9 cellular contexts compared by ENCODE assay signal in the genomic region with DNA sequence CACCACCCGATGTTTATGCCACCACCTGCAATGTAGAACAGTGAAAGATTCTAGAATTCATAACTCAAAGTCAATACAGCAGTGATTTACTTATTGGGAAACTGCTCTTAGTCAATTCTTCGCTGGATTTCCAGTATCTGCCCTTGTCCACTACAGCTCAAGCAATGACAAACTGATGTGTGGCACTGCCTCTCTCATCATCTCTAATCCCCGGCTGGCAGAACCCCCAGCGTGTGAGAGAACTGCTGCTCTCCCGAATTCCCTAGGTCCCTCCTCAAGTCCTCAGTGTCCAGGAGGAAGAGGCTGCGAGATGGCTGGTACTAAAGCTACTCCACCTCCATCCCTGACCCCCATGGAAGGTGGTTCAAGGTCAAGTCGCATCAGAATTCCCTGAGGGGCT. TPM values are rescaled to one million over a fixed set of nuclear protein-coding genes. Genes with fewer than 3 reads are reported as not detected.
DNase-seq lines count a peak whose midpoint lies in the region; ATAC-seq, FAIRE-seq and TF ChIP-seq lines count a peak whose summit lies in the region.
"Had no signal": no experiment of that assay in that cellular context is flagged by ENCODE, and none has a peak within 500 bp of the region (broad histone marks: within the 10 kb centered on the region; RNA-seq: fewer than 3 reads in every experiment).

No MANE protein-coding gene starts in this region.

- H3K27ac ChIP-seq in keratinocyte (ENCODE audit: control insufficient read depth, insufficient read depth, low read length) (peak overlapping the region; percentile 77), tibial artery (peak overlapping the region in 1 of 2 donors; percentile 98)

- dilution Hi-C loops in keratinocyte (cut with MboI; ENCODE audit: extremely low pct_ligation_motif_present, low sequenced_read_pairs), result no loop called here

- peaks cover 27% of the 10 kb centered on the region for H3K36me3 Mint-ChIP-seq in activated naive CD4-positive, alpha-beta T cell treated with anti-CD3 and anti-CD28 coated beads, Interleukin-2, amount 10 ng/mL, durations not matched to agents 7 days and 5 days
- peaks cover 41% of the 10 kb centered on the region for H3K36me3 Mint-ChIP-seq in activated CD8-positive, alpha-beta T cell treated with anti-CD3 and anti-CD28 coated beads, Interleukin-2, amount 10 ng/mL, durations not matched to agents 7 days and 5 days (ENCODE audit: low read depth)

- peak overlapping the region; percentile 89 for H3K27ac Mint-ChIP-seq in activated naive CD4-positive, alpha-beta T cell treated with anti-CD3 and anti-CD28 coated beads, Interleukin-2, amount 10 ng/mL, durations not matched to agents 7 days and 5 days
- no peak overlapping the region for H3K27ac Mint-ChIP-seq in activated CD8-positive, alpha-beta T cell treated with anti-CD3 and anti-CD28 coated beads, Interleukin-2, amount 10 ng/mL, durations not matched to agents 7 days and 5 days

- peak overlapping the region; percentile 91 for H3K4me3 Mint-ChIP-seq in activated naive CD4-positive, alpha-beta T cell treated with anti-CD3 and anti-CD28 coated beads, Interleukin-2, amount 10 ng/mL, durations not matched to agents 7 days and 5 days
- H3K4me3 Mint-ChIP-seq in activated CD8-positive, alpha-beta T cell treated with anti-CD3 and anti-CD28 coated beads, Interleukin-2, amount 10 ng/mL, durations not matched to agents 7 days and 5 days, result peak overlapping the region; percentile 91

- ATAC-seq in activated CD8-positive, alpha-beta T cell treated with anti-CD3 and anti-CD28 coated beads, Interleukin-2, amount 10 ng/mL, durations not matched to agents 7 days and 5 days, result no peak
- ATAC-seq in HG03342 (IDR thresholded peaks at IDR 0.05; ENCODE audit: unreplicated experiment) (no peak), HG03095 (IDR thresholded peaks at IDR 0.05; ENCODE audit: unreplicated experiment) (no peak)

- intact Hi-C loops in tibial artery (cut with DNase I; ENCODE audit: low total_unique reads), result loop anchor here (5.0 kb wide), 1 partner anchor 34 kb away; a partner anchor contains a TSS

- peaks cover 60% of the 10 kb centered on the region for H3K4me1 Mint-ChIP-seq in activated naive CD4-positive, alpha-beta T cell treated with anti-CD3 and anti-CD28 coated beads, Interleukin-2, amount 10 ng/mL, durations not matched to agents 7 days and 5 days
- peaks cover 58% of the 10 kb centered on the region for H3K4me1 Mint-ChIP-seq in activated CD8-positive, alpha-beta T cell treated with anti-CD3 and anti-CD28 coated beads, Interleukin-2, amount 10 ng/mL, durations not matched to agents 7 days and 5 days (ENCODE audit: low read depth)

- FAIRE-seq in keratinocyte (lab: Jason Lieb, UNC), result peak; percentile 39

- peak overlapping the region; percentile 98 for H3K4me2 ChIP-seq in keratinocyte (ENCODE audit: control insufficient read depth, extremely low read depth, insufficient read depth, low read depth, low read length)

- no peaks in the 10 kb centered on the region for H3K27me3 Mint-ChIP-seq in activated naive CD4-positive, alpha-beta T cell treated with anti-CD3 and anti-CD28 coated beads, Interleukin-2, amount 10 ng/mL, durations not matched to agents 7 days and 5 days
- H3K27me3 Mint-ChIP-seq in activated CD8-positive, alpha-beta T cell treated with anti-CD3 and anti-CD28 coated beads, Interleukin-2, amount 10 ng/mL, durations not matched to agents 7 days and 5 days (ENCODE audit: low read depth), result no peaks in the 10 kb centered on the region

- CTCF ChIA-PET in activated naive CD4-positive, alpha-beta T cell treated with anti-CD3 and anti-CD28 coated beads, Interleukin-2, amount 10 ng/mL, durations not matched to agents 7 days and 5 days (lab: Charles Lee), result no interaction called here
- CTCF ChIA-PET in activated CD8-positive, alpha-beta T cell treated with anti-CD3 and anti-CD28 coated beads, Interleukin-2, amount 10 ng/mL, durations not matched to agents 7 days and 5 days (lab: Charles Lee), result interaction anchor here (0.8 to 1.1 kb wide), 3 partner anchors 49 to 590 kb away, joined by 3 read pairs; no protein-coding TSS in a partner anchor

- H3K4me1 ChIP-seq in keratinocyte (ENCODE audit: control insufficient read depth, extremely low read depth, insufficient read depth, low read length) (peaks cover 13% of the 10 kb centered on the region), tibial artery (peaks cover 0 to 36% (median 22%) of the 10 kb centered on the region in 4 donors)

- TF ChIP-seq CTCF in keratinocyte (optimal IDR thresholded peaks at IDR 0.05 in 1 of 3, IDR thresholded peaks at IDR 0.05 in 1 of 3, conservative IDR thresholded peaks at IDR 0.05 in 1 of 3; ENCODE audit: extremely low read depth in 1 of 3, insufficient read depth in 2 of 3, low read length in 3 of 3), result no peak
- TF ChIP-seq CTCF in tibial artery (IDR thresholded peaks at IDR 0.05), result no peak

- peaks cover 65% of the 10 kb centered on the region for H3K79me2 ChIP-seq in keratinocyte (ENCODE audit: control insufficient read depth, insufficient read depth, low read length)

- peaks cover 3% of the 10 kb centered on the region for H3K9me1 ChIP-seq in keratinocyte (ENCODE audit: control insufficient read depth, extremely low read depth, insufficient read depth, low read length)

- H3K4me3 ChIP-seq in keratinocyte (ENCODE audit: control insufficient read depth in 2 of 3, extremely low read depth in 1 of 3, insufficient read depth in 2 of 3, low read depth in 1 of 3, low read length in 3 of 3), result peak overlapping the region; percentile 94 to 100 (median 99)
- H3K4me3 ChIP-seq in tibial artery, result peak overlapping the region; percentile 85 to 96

- no peak overlapping the region for H2AFZ ChIP-seq in keratinocyte (ENCODE audit: control insufficient read depth, low read length)

- no peaks in the 10 kb centered on the region for H3K9me3 ChIP-seq in keratinocyte (ENCODE audit: control insufficient read depth, low read depth, low read length)
- no peaks in the 10 kb centered on the region for H3K9me3 ChIP-seq in tibial artery
- H3K9me3 ChIP-seq: neutrophil had no signal

- peaks cover 2 to 6% of the 10 kb centered on the region in 2 experiments for H3K36me3 ChIP-seq in keratinocyte (ENCODE audit: control insufficient read depth in 2 of 2, extremely low read depth in 1 of 2, insufficient read depth in 2 of 2, low read length in 2 of 2)
- peaks cover 0 to 15% (median 0%) of the 10 kb centered on the region in 3 donors for H3K36me3 ChIP-seq in tibial artery
- H3K36me3 ChIP-seq: neutrophil had no signal

- H3K9me3 Mint-ChIP-seq in activated naive CD4-positive, alpha-beta T cell treated with anti-CD3 and anti-CD28 coated beads, Interleukin-2, amount 10 ng/mL, durations not matched to agents 7 days and 5 days, result no peaks in the 10 kb centered on the region
- H3K9me3 Mint-ChIP-seq in activated CD8-positive, alpha-beta T cell treated with anti-CD3 and anti-CD28 coated beads, Interleukin-2, amount 10 ng/mL, durations not matched to agents 7 days and 5 days (ENCODE audit: insufficient read depth), result no peaks in the 10 kb centered on the region

- no peaks in the 10 kb centered on the region for H3K27me3 ChIP-seq in keratinocyte (ENCODE audit: control insufficient read depth, extremely low read depth, insufficient read depth, low read length)
- no peaks in the 10 kb centered on the region for H3K27me3 ChIP-seq in tibial artery
- H3K27me3 ChIP-seq: neutrophil had no signal

- peak overlapping the region; percentile 85 for H3K9ac ChIP-seq in keratinocyte (ENCODE audit: control insufficient read depth, extremely low read depth, insufficient read depth, low read length)

- DNase-seq in activated naive CD4-positive, alpha-beta T cell treated with anti-CD3 and anti-CD28 coated beads, Interleukin-2, amount 10 ng/mL, durations not matched to agents 7 days and 5 days, result no peak
- DNase-seq in activated naive CD4-positive, alpha-beta T cell (lab: John Stamatoyannopoulos, UW), result no peak
- DNase-seq in activated CD8-positive, alpha-beta T cell treated with anti-CD3 and anti-CD28 coated beads, Interleukin-2, amount 10 ng/mL, durations not matched to agents 7 days and 5 days, result no peak
- DNase-seq in keratinocyte (ENCODE audit: low read depth, low spot score) (no peak), tibial artery (no peak), NCI-H187 treated with DMSO at 0.1 percent for 48 hours (lab: John Stamatoyannopoulos, UW) (no peak)

- H4K20me1 ChIP-seq in keratinocyte (ENCODE audit: control insufficient read depth, extremely low read depth, insufficient read depth, low read length), result peaks cover 30% of the 10 kb centered on the region

- POLR2A ChIA-PET in activated CD8-positive, alpha-beta T cell treated with anti-CD3 and anti-CD28 coated beads, Interleukin-2, amount 10 ng/mL, durations not matched to agents 7 days and 5 days (lab: Charles Lee), result interaction anchor here (1.7 kb wide), 1 partner anchor 35 kb away, joined by 4 read pairs; a partner anchor contains a TSS

RNA-seq across cellular contexts. Expression of a gene that starts 1.6 kb away (rescaled TPM):
- total RNA-seq in activated CD8-positive, alpha-beta T cell treated with anti-CD3 and anti-CD28 coated beads, Interleukin-2, amount 10 ng/mL, durations not matched to agents 7 days and 5 days, result 100 to 1,000 TPM; 132 to 136 TPM
- 89.9 to 142 TPM (median 98.4 TPM) in 3 replicates for polyA plus RNA-seq in keratinocyte
- 191 TPM for polyA plus RNA-seq in keratinocyte (2011; ENCODE audit: low read depth)
- 102 and 125 TPM in 2 replicates for polyA plus RNA-seq in keratinocyte (2011; cell fraction: cytosol; rRNA removed)
- 40.2 and 40.7 TPM in 2 replicates for polyA plus RNA-seq in keratinocyte (2011; cell fraction: nucleus; rRNA removed)
- 96.6 and 119 TPM in 2 replicates for polyA plus RNA-seq in keratinocyte (2012; ENCODE audit: low replicate concordance)
- 37.6 to 47.8 TPM (median 38.7 TPM) in 3 replicates for polyA minus RNA-seq in keratinocyte
- polyA minus RNA-seq in keratinocyte (2011; cell fraction: cytosol; rRNA and poly(A)+ RNA removed), result 90.5 TPM
- polyA minus RNA-seq in keratinocyte (2011; cell fraction: nucleus; rRNA and poly(A)+ RNA removed), result 4.9 and 9.6 TPM in 2 replicates

RNA-seq across cellular contexts. Expression of a gene that starts 22.3 kb away (rescaled TPM):
- total RNA-seq in activated CD8-positive, alpha-beta T cell treated with anti-CD3 and anti-CD28 coated beads, Interleukin-2, amount 10 ng/mL, durations not matched to agents 7 days and 5 days, result 1 to 10 TPM in 1 of 2 experiments, under 1 TPM in 1; 0.50 to 1.5 TPM
- polyA plus RNA-seq in keratinocyte, result 28.7 to 49.6 TPM (median 35.9 TPM) in 3 replicates
- polyA plus RNA-seq in keratinocyte (2011; ENCODE audit: low read depth), result 55.9 TPM
- 26.0 and 27.3 TPM in 2 replicates for polyA plus RNA-seq in keratinocyte (2011; cell fraction: cytosol; rRNA removed)
- polyA plus RNA-seq in keratinocyte (2011; cell fraction: nucleus; rRNA removed), result 47.1 and 59.1 TPM in 2 replicates
- polyA plus RNA-seq in keratinocyte (2012; ENCODE audit: low replicate concordance), result 31.4 and 41.1 TPM in 2 replicates
- polyA minus RNA-seq in keratinocyte, result 4.9 to 9.0 TPM (median 7.5 TPM) in 3 replicates
- 4.4 TPM for polyA minus RNA-seq in keratinocyte (2011; cell fraction: cytosol; rRNA and poly(A)+ RNA removed)
- polyA minus RNA-seq in keratinocyte (2011; cell fraction: nucleus; rRNA and poly(A)+ RNA removed), result 8.5 and 10.8 TPM in 2 replicates

RNA-seq across cellular contexts. Expression of a gene that starts 35.3 kb away (rescaled TPM):
- total RNA-seq in activated CD8-positive, alpha-beta T cell treated with anti-CD3 and anti-CD28 coated beads, Interleukin-2, amount 10 ng/mL, durations not matched to agents 7 days and 5 days, result 10 to 100 TPM; 21.6 to 23.2 TPM
- 16.3 to 32.4 TPM (median 19.8 TPM) in 3 replicates for polyA plus RNA-seq in keratinocyte
- polyA plus RNA-seq in keratinocyte (2011; ENCODE audit: low read depth), result 21.3 TPM
- 10.8 and 28.7 TPM in 2 replicates for polyA plus RNA-seq in keratinocyte (2011; cell fraction: cytosol; rRNA removed)
- 17.4 and 24.0 TPM in 2 replicates for polyA plus RNA-seq in keratinocyte (2011; cell fraction: nucleus; rRNA removed)
- polyA plus RNA-seq in keratinocyte (2012; ENCODE audit: low replicate concordance), result 33.0 and 39.1 TPM in 2 replicates
- polyA minus RNA-seq in keratinocyte, result 16.8 to 40.5 TPM (median 26.5 TPM) in 3 replicates
- polyA minus RNA-seq in keratinocyte (2011; cell fraction: cytosol; rRNA and poly(A)+ RNA removed), result 53.1 TPM
- polyA minus RNA-seq in keratinocyte (2011; cell fraction: nucleus; rRNA and poly(A)+ RNA removed), result 16.2 and 19.7 TPM in 2 replicates

RNA-seq across cellular contexts. Expression of a gene that starts 47.5 kb away (rescaled TPM):
- total RNA-seq in activated CD8-positive, alpha-beta T cell treated with anti-CD3 and anti-CD28 coated beads, Interleukin-2, amount 10 ng/mL, durations not matched to agents 7 days and 5 days, result 10 to 100 TPM; 25.2 to 26.2 TPM
- 20.0 to 31.1 TPM (median 30.7 TPM) in 3 replicates for polyA plus RNA-seq in keratinocyte
- 14.0 TPM for polyA plus RNA-seq in keratinocyte (2011; ENCODE audit: low read depth)
- polyA plus RNA-seq in keratinocyte (2011; cell fraction: cytosol; rRNA removed), result 24.9 and 27.7 TPM in 2 replicates
- polyA plus RNA-seq in keratinocyte (2011; cell fraction: nucleus; rRNA removed), result 36.9 and 37.6 TPM in 2 replicates
- polyA plus RNA-seq in keratinocyte (2012; ENCODE audit: low replicate concordance), result 14.1 and 29.4 TPM in 2 replicates
- 9.8 to 18.6 TPM (median 10.2 TPM) in 3 replicates for polyA minus RNA-seq in keratinocyte
- polyA minus RNA-seq in keratinocyte (2011; cell fraction: cytosol; rRNA and poly(A)+ RNA removed), result 8.8 TPM
- 10.4 and 16.5 TPM in 2 replicates for polyA minus RNA-seq in keratinocyte (2011; cell fraction: nucleus; rRNA and poly(A)+ RNA removed)
